In the genomic region with DNA sequence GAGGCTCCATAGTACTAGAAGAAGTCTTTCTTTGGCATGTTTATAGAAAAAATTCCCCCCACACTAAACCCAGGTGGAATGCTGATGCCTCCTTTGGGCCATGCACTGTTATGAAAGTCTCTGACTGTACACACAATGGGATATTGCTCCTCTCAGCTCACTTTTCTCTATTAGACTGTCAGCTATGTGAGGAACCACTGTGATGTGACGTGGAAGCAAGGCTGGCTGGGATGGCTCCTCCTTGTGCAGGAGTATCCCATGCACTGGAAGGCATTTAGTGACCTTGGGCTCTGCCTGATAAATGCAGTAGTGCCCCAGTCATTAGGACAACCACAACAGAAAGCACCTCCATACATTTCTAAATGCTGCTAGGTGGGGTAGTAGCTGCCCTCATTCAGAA, we compare ENCODE assay signal across 19 cellular contexts.
"Had no signal": no experiment of that assay in that cellular context is flagged by ENCODE, and none has a peak within 500 bp of the region (broad histone marks: within the 10 kb centered on the region; RNA-seq: fewer than 3 reads in every experiment).

No MANE protein-coding gene starts in this region.

- H3K36me3 ChIP-seq: gastrocnemius medialis, left ventricle myocardium inferior, right atrium auricular region, tibial artery, upper lobe of left lung, uterus had no signal

- H3K9me3 ChIP-seq: gastrocnemius medialis, tibial artery, upper lobe of left lung, uterus had no signal

- DNase-seq: cortex of kidney; effector memory CD4-positive, alpha-beta T cell; gastrocnemius medialis; immature natural killer cell; kidney; left cardiac atrium; left ventricle myocardium inferior; natural killer cell; stimulated activated CD4-positive, alpha-beta T cell treated with anti-CD3 and anti-CD28 coated beads, Interleukin-4, amount 100 ng/mL, for 1 hour; stimulated activated CD8-positive, alpha-beta memory T cell treated with anti-CD3 and anti-CD28 coated beads, Interleukin-4, amount 100 ng/mL, for 48 hours; stimulated activated naive CD8-positive, alpha-beta T cell treated with anti-CD3 and anti-CD28 coated beads, Interleukin-15, Interleukin-2, amounts not matched to agents 100 U/mL and 50 U/mL, for 24 hours; tibial artery; upper lobe of left lung; uterus had no signal

- H3K4me1 ChIP-seq: uterus had no signal

- ATAC-seq: esophagus mucosa; gastrocnemius medialis; natural killer cell; stimulated activated effector memory CD8-positive, alpha-beta T cell treated with anti-CD3 and anti-CD28 coated beads, Interleukin-12 subunit alpha, Interleukin-12 subunit beta, amount 100 ng/mL, for 72 hours; stimulated activated naive CD8-positive, alpha-beta T cell treated with anti-CD3 and anti-CD28 coated beads, Interleukin-15, Interleukin-2, amounts not matched to agents 100 U/mL and 50 U/mL, for 24 hours had no signal

- H3K27ac ChIP-seq: gastrocnemius medialis, left ventricle myocardium inferior, right atrium auricular region, tibial artery, upper lobe of left lung, uterus had no signal

- FAIRE-seq: endometrium, kidney had no signal

- H3K27me3 ChIP-seq: gastrocnemius medialis, right atrium auricular region, upper lobe of left lung, uterus had no signal

- H3K4me3 ChIP-seq: gastrocnemius medialis, left ventricle myocardium inferior, lung, right atrium auricular region, tibial artery, upper lobe of left lung, uterus had no signal
